Comparison of ENCODE assay signal across 9 cellular contexts in genomic region chr12:55073043-55074022, GRCh38. TPM values are rescaled to one million over a fixed set of nuclear protein-coding genes. Genes with fewer than 3 reads are reported as not detected.
DNase-seq lines count a peak whose midpoint lies in the region; ATAC-seq and TF ChIP-seq lines count a peak whose summit lies in the region.
"Had no signal": no experiment of that assay in that cellular context is flagged by ENCODE, and none has a peak within 500 bp of the region (broad histone marks: within the 10 kb centered on the region; RNA-seq: fewer than 3 reads in every experiment).

No MANE protein-coding gene starts in this region.

- TF ChIP-seq CTCF in GM12872 (IDR thresholded peaks at IDR 0.05; ENCODE audit: insufficient read depth, low read depth, low read length) (peak; percentile 72), mesothelial cell of epicardium (IDR thresholded peaks at IDR 0.05; ENCODE audit: unreplicated experiment) (peak; percentile 90)

- peak; percentile 39 for DNase-seq in NCI-H82 treated with DMSO at 0.1 percent for 48 hours (lab: John Stamatoyannopoulos, UW; ENCODE audit: unreplicated experiment)
- peak; percentile 64 to 74 for DNase-seq in activated CD8-positive, alpha-beta memory T cell treated with anti-CD3 and anti-CD28 coated beads for 1 hour (ENCODE audit: extremely low read depth in 1 of 2, low read depth in 1 of 2)
- peak; percentile 70 to 74 (median 72) for DNase-seq in effector memory CD8-positive, alpha-beta T cell
- DNase-seq in mesothelial cell of epicardium (ENCODE audit: low spot score in 2 of 2, unreplicated experiment in 2 of 2) = peak; percentile 60 to 79
- DNase-seq in stimulated activated CD8-positive, alpha-beta memory T cell treated with anti-CD3 and anti-CD28 coated beads, Interleukin-2, amount 100 ng/mL, for 48 hours (ENCODE audit: low read depth in 2 of 2) = peak; percentile 46 to 62

- peaks cover 37 to 38% of the 10 kb centered on the region in 2 donors for H3K27me3 Mint-ChIP-seq in effector memory CD8-positive, alpha-beta T cell
- peaks cover 20% of the 10 kb centered on the region for H3K27me3 Mint-ChIP-seq in mesothelial cell of epicardium (ENCODE audit: low read depth)

- H3K9me3 Mint-ChIP-seq in effector memory CD8-positive, alpha-beta T cell = no peaks in the 10 kb centered on the region
- H3K9me3 Mint-ChIP-seq in mesothelial cell of epicardium = no peaks in the 10 kb centered on the region

- no peak overlapping the region for H3K4me3 Mint-ChIP-seq in effector memory CD8-positive, alpha-beta T cell
- H3K4me3 Mint-ChIP-seq in mesothelial cell of epicardium = no peak overlapping the region

- no peaks in the 10 kb centered on the region for H3K36me3 Mint-ChIP-seq in effector memory CD8-positive, alpha-beta T cell (ENCODE audit: insufficient read depth)
- no peaks in the 10 kb centered on the region for H3K36me3 Mint-ChIP-seq in mesothelial cell of epicardium

- peak; percentile 52 for ATAC-seq in HG03439 (IDR thresholded peaks at IDR 0.05; ENCODE audit: unreplicated experiment)
- peak; percentile 76 for ATAC-seq in effector memory CD8-positive, alpha-beta T cell (replicated peaks)
- ATAC-seq in HG02588 (IDR thresholded peaks at IDR 0.05; ENCODE audit: unreplicated experiment) = no peak

- no peak overlapping the region for H3K27ac Mint-ChIP-seq in effector memory CD8-positive, alpha-beta T cell
- no peak overlapping the region for H3K27ac Mint-ChIP-seq in mesothelial cell of epicardium

- H3K4me1 Mint-ChIP-seq in effector memory CD8-positive, alpha-beta T cell (ENCODE audit: low read depth in 2 of 2) = peaks cover 2 to 4% of the 10 kb centered on the region in 2 donors
- H3K4me1 Mint-ChIP-seq in mesothelial cell of epicardium = no peaks in the 10 kb centered on the region

RNA-seq across cellular contexts. Expression of gene OR9K2, which starts 52.9 kb away (rescaled TPM):
- not detected in 3 replicates for total RNA-seq in mesothelial cell of epicardium
- total RNA-seq: skeletal muscle tissue had no signal

RNA-seq across cellular contexts. Expression of gene NEUROD4, which starts 53.6 kb away (rescaled TPM):
- total RNA-seq in mesothelial cell of epicardium = not detected in 3 replicates
- total RNA-seq: skeletal muscle tissue had no signal
